ENCODE assay signal across 16 cellular contexts in the genomic region with DNA sequence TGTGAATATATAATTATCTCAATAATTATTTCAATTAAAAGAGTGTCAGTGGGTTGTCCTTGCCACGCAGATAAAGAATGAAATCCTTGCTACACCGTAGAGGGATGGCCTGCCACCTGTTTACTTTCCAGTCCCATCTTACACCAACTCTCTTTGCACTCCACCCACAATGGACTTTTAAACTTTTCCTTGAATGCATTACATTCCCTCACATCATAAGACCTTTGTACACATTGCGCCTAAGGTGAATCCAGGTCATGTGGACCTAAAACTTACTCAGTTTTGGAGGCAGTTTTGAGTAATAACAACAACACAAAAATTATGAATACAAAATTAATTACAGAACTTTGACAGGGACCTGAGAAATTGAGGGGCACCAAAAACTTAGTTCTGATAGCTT.
DNase-seq lines count a peak whose midpoint lies in the region; ATAC-seq and TF ChIP-seq lines count a peak whose summit lies in the region.
"Had no signal": no experiment of that assay in that cellular context is flagged by ENCODE, and none has a peak within 500 bp of the region (broad histone marks: within the 10 kb centered on the region; RNA-seq: fewer than 3 reads in every experiment).

No MANE protein-coding gene starts in this region.

- no peaks in the 10 kb centered on the region for H3K36me3 Mint-ChIP-seq in Caco-2 (ENCODE audit: insufficient read depth, unreplicated experiment)
- peaks cover 12% of the 10 kb centered on the region for H3K36me3 Mint-ChIP-seq in WTC11
- H3K36me3 Mint-ChIP-seq: CD8-positive, alpha-beta memory T cell had no signal

- H3K9me3 ChIP-seq in Caco-2 (peaks cover 7% of the 10 kb centered on the region), mucosa of descending colon (no peaks in the 10 kb centered on the region), heart right ventricle (peaks cover 0 to 5% (median 0%) of the 10 kb centered on the region in 11 donors)

- DNase-seq in Caco-2 (peak in 1 of 2 experiments; percentile 46), WTC11 (ENCODE audit: low spot score) (no peak), left colon (peak in 1 of 2 donors; percentile 10), mucosa of descending colon (peak in 1 of 3 donors; percentile 54), 8988T (no peak), heart right ventricle (no peak), NOMO-1 treated with dmso at 0.1 percent for 144 hours (lab: John Stamatoyannopoulos, UW; ENCODE audit: unreplicated experiment) (no peak)
- DNase-seq: AML-193; CD8-positive, alpha-beta memory T cell; DMS53; GF-D8; GOT3; H9 had no signal

- POLR2A ChIA-PET in Caco-2 (lab: Charles Lee) (no interaction called here), WTC11 (lab: Charles Lee) (no interaction called here)

- H3K4me1 Mint-ChIP-seq in Caco-2 (ENCODE audit: low read depth, unreplicated experiment) (peaks cover 10% of the 10 kb centered on the region), WTC11 (no peaks in the 10 kb centered on the region)
- H3K4me1 Mint-ChIP-seq: CD8-positive, alpha-beta memory T cell; H9 had no signal

- intact Hi-C loops in Caco-2 (cut with micrococcal nuclease; ENCODE audit: unreplicated experiment), result loop anchor here (2.0 kb wide), 2 partner anchors 23 to 79 kb away; partner anchors contain the start of gene PDE5A
- intact Hi-C loops in left colon (cut with DNase I, micrococcal nuclease), result no loop called here
- intact Hi-C loops in mucosa of descending colon (cut with DNase I, micrococcal nuclease), result no loop called here
- intact Hi-C loops in heart right ventricle (cut with DNase I), result no loop called here

- H3K36me3 ChIP-seq in Caco-2 (ENCODE audit: control insufficient read depth, insufficient read depth, low read length) (no peaks in the 10 kb centered on the region), mucosa of descending colon (ENCODE audit: low read depth) (no peaks in the 10 kb centered on the region), heart right ventricle (no peaks in the 10 kb centered on the region)
- H3K36me3 ChIP-seq: BLaER1 had no signal

- H3K27ac Mint-ChIP-seq in Caco-2 (ENCODE audit: unreplicated experiment) (peak overlapping the region; percentile 57), WTC11 (no peak overlapping the region)
- H3K27ac Mint-ChIP-seq: CD8-positive, alpha-beta memory T cell; H9 had no signal

- no peak overlapping the region for H3K4me3 ChIP-seq in Caco-2 (ENCODE audit: low read depth, low read length)
- no peak overlapping the region for H3K4me3 ChIP-seq in mucosa of descending colon
- H3K4me3 ChIP-seq in heart right ventricle, result no peak overlapping the region
- H3K4me3 ChIP-seq: BLaER1 had no signal

- H3K27me3 Mint-ChIP-seq in Caco-2 (ENCODE audit: insufficient read depth, unreplicated experiment) (no peaks in the 10 kb centered on the region), WTC11 (ENCODE audit: low read depth) (no peaks in the 10 kb centered on the region; the same call in 1 of the 2 replicates)

- TF ChIP-seq CTCF in Caco-2 (IDR thresholded peaks at IDR 0.05; ENCODE audit: insufficient read depth in 1 of 2, low read depth in 1 of 2, low read length in 1 of 2, severe bottlenecking in 1 of 2, unreplicated experiment in 1 of 2), result no peak
- no peak for TF ChIP-seq CTCF in WTC11 (IDR thresholded peaks at IDR 0.05)
- TF ChIP-seq CTCF in mucosa of descending colon (IDR thresholded peaks at IDR 0.05), result no peak
- no peak for TF ChIP-seq CTCF in heart right ventricle (IDR thresholded peaks at IDR 0.05)

- 89 to 95% methylated on average over 3 of the region's 3 CpGs for WGBS in heart right ventricle, 2 donors

- peaks cover 17% of the 10 kb centered on the region for H3K4me1 ChIP-seq in Caco-2
- H3K4me1 ChIP-seq in mucosa of descending colon (ENCODE audit: low read depth), result peaks cover 11% of the 10 kb centered on the region
- H3K4me1 ChIP-seq in heart right ventricle, result no peaks in the 10 kb centered on the region
- H3K4me1 ChIP-seq: BLaER1 had no signal

- no TSS peak for BruUV-seq in Caco-2 (replicated peaks; lab: Mats Ljungman, UMichigan)

- ATAC-seq in WTC11, result no peak
- peak; percentile 98 for ATAC-seq in left colon
- ATAC-seq in mucosa of descending colon, result peak; percentile 97
- ATAC-seq in heart right ventricle, result no peak
- ATAC-seq in HG02588 (IDR thresholded peaks at IDR 0.05; ENCODE audit: unreplicated experiment), result no peak

- no peak overlapping the region for H3K27ac ChIP-seq in heart right ventricle
- H3K27ac ChIP-seq: 22Rv1, BLaER1 had no signal

- H3K27me3 ChIP-seq in Caco-2 (replicated peaks; ENCODE audit: control insufficient read depth, insufficient read depth, low read length), result no peaks in the 10 kb centered on the region
- no peaks in the 10 kb centered on the region for H3K27me3 ChIP-seq in heart right ventricle
- H3K27me3 ChIP-seq: BLaER1 had no signal

- H3K4me3 Mint-ChIP-seq in Caco-2 (ENCODE audit: unreplicated experiment), result no peak overlapping the region
- H3K4me3 Mint-ChIP-seq in WTC11, result no peak overlapping the region
- H3K4me3 Mint-ChIP-seq: CD8-positive, alpha-beta memory T cell; H9 had no signal

- H3K9me3 Mint-ChIP-seq in Caco-2 (ENCODE audit: unreplicated experiment) (peaks cover 27% of the 10 kb centered on the region), WTC11 (peaks cover 22% of the 10 kb centered on the region)

- CTCF ChIA-PET in Caco-2 (lab: Charles Lee) (no interaction called here), WTC11 (lab: Charles Lee) (no interaction called here)

TF ChIP-seq in WTC11, 78 proteins besides CTCF, POLR2A, EP300 and RAD21:
- TF ChIP-seq ZBTB21 (CRISPR knock-in tag; IDR thresholded peaks at IDR 0.05; ENCODE audit: borderline replicate concordance) (no peak), GABPB1 (CRISPR knock-in tag; IDR thresholded peaks at IDR 0.05) (peak; percentile 55)

Comparison
In these comparisons a context has a peak if more than half of its experiments do, and no peak if none do; other contexts are left out.
1. ATAC-seq: peak in left colon (single experiment) and mucosa of descending colon (single experiment); none in WTC11 (single experiment), heart right ventricle (0 of 8) and HG02588 (single experiment).